Comparison of ENCODE assay signal across 1 cellular context in genomic region chr18:6373187-6373586, GRCh38.
TF ChIP-seq lines count a peak whose summit lies in the region.

No MANE protein-coding gene starts in this region.

TF ChIP-seq in HepG2, 621 proteins besides CTCF, POLR2A, EP300 and RAD21 (continued from another document and continues in another):
- peak; percentile 78 for TF ChIP-seq PAXIP1 (CRISPR knock-in tag; conservative IDR thresholded peaks at IDR 0.05)
- no peak for TF ChIP-seq IRX3 (CRISPR knock-in tag; IDR thresholded peaks at IDR 0.05; ENCODE audit: borderline replicate concordance, low read depth)
- no peak for TF ChIP-seq TFAP4 (IDR thresholded peaks at IDR 0.05; ENCODE audit: borderline replicate concordance, low read depth)
- TF ChIP-seq KLF6 (CRISPR knock-in tag; IDR thresholded peaks at IDR 0.05) = no peak
- TF ChIP-seq STAG1 (CRISPR knock-in tag; IDR thresholded peaks at IDR 0.05) = no peak
- TF ChIP-seq SALL1 (CRISPR knock-in tag; IDR thresholded peaks at IDR 0.05) = peak; percentile 74
- TF ChIP-seq ZFP36 (IDR thresholded peaks at IDR 0.05; ENCODE audit: borderline replicate concordance, low read depth, low read length, partially characterized antibody) = no peak
- no peak for TF ChIP-seq MXD3 (CRISPR knock-in tag; IDR thresholded peaks at IDR 0.05)
- no peak for TF ChIP-seq SSRP1 (CRISPR knock-in tag; IDR thresholded peaks at IDR 0.05)
- no peak for TF ChIP-seq SNAPC2 (CRISPR knock-in tag; IDR thresholded peaks at IDR 0.05)
- TF ChIP-seq CHD4 (IDR thresholded peaks at IDR 0.05; ENCODE audit: borderline replicate concordance, low read length) = no peak
- TF ChIP-seq SP1 (IDR thresholded peaks at IDR 0.05) = no peak
- no peak for TF ChIP-seq SP1 (CRISPR knock-in tag; IDR thresholded peaks at IDR 0.05)
- TF ChIP-seq ZIK1 (CRISPR knock-in tag; IDR thresholded peaks at IDR 0.05; ENCODE audit: borderline replicate concordance, low read depth) = no peak
- no peak for TF ChIP-seq MED13 (CRISPR knock-in tag; IDR thresholded peaks at IDR 0.05)
- TF ChIP-seq RFX5 (IDR thresholded peaks at IDR 0.05; ENCODE audit: low read depth, low read length) = no peak
- TF ChIP-seq ZNF562 (CRISPR knock-in tag; IDR thresholded peaks at IDR 0.05; ENCODE audit: borderline replicate concordance) = no peak
- TF ChIP-seq FOXP4 (CRISPR knock-in tag; IDR thresholded peaks at IDR 0.05) = peak; percentile 51
- TF ChIP-seq ARID3A (IDR thresholded peaks at IDR 0.05; ENCODE audit: low read depth, low read length) = no peak
- no peak for TF ChIP-seq ZFP37 (CRISPR knock-in tag; IDR thresholded peaks at IDR 0.05; ENCODE audit: borderline replicate concordance)
- TF ChIP-seq FOXO1 (CRISPR knock-in tag; IDR thresholded peaks at IDR 0.05) = peak; percentile 50; the same call in 1 of the 2 replicates
- no peak for TF ChIP-seq ZNF569 (CRISPR knock-in tag; IDR thresholded peaks at IDR 0.05; ENCODE audit: borderline replicate concordance)
- TF ChIP-seq POLR2G (IDR thresholded peaks at IDR 0.05; ENCODE audit: low read depth, low read length) = no peak
- no peak for TF ChIP-seq AKAP8 (CRISPR knock-in tag; IDR thresholded peaks at IDR 0.05)
- no peak for TF ChIP-seq PBX3 (CRISPR knock-in tag; IDR thresholded peaks at IDR 0.05; ENCODE audit: borderline replicate concordance)
- no peak for TF ChIP-seq PAWR (CRISPR knock-in tag; IDR thresholded peaks at IDR 0.05; ENCODE audit: borderline replicate concordance)
- peak; percentile 66; the same call in 1 of the 2 replicates for TF ChIP-seq AHDC1 (CRISPR knock-in tag; IDR thresholded peaks at IDR 0.05; ENCODE audit: borderline replicate concordance)
- TF ChIP-seq ZBTB10 (CRISPR knock-in tag; IDR thresholded peaks at IDR 0.05; ENCODE audit: borderline replicate concordance) = no peak
- no peak for TF ChIP-seq ETV6 (CRISPR knock-in tag; conservative IDR thresholded peaks at IDR 0.05)
- no peak for TF ChIP-seq ZNF382 (CRISPR knock-in tag; IDR thresholded peaks at IDR 0.05; ENCODE audit: borderline replicate concordance)
- no peak for TF ChIP-seq SRY (CRISPR knock-in tag; IDR thresholded peaks at IDR 0.05)
- TF ChIP-seq IKZF1 (IDR thresholded peaks at IDR 0.05) = no peak
- no peak for TF ChIP-seq SMARCE1 (IDR thresholded peaks at IDR 0.05; ENCODE audit: borderline replicate concordance)
- TF ChIP-seq MBNL3 (CRISPR knock-in tag; conservative IDR thresholded peaks at IDR 0.05) = no peak
- peak; percentile 60; the same call in 1 of the 2 replicates for TF ChIP-seq HMG20A (CRISPR knock-in tag; IDR thresholded peaks at IDR 0.05; ENCODE audit: borderline replicate concordance)
- 0 out of 2 replicates have a peak, but pooled peaks have one; percentile 37 for TF ChIP-seq ZSCAN22 (CRISPR knock-in tag; IDR thresholded peaks at IDR 0.05)
- TF ChIP-seq ZBTB3 (CRISPR knock-in tag; IDR thresholded peaks at IDR 0.05; ENCODE audit: borderline replicate concordance, low read depth) = no peak
- TF ChIP-seq RFX1 (IDR thresholded peaks at IDR 0.05) = no peak
- TF ChIP-seq ZNF512 (CRISPR knock-in tag; IDR thresholded peaks at IDR 0.05) = no peak
- peak; percentile 82 for TF ChIP-seq HNF4A (CRISPR knock-in tag; IDR thresholded peaks at IDR 0.05)
- TF ChIP-seq ZNF572 (CRISPR knock-in tag; IDR thresholded peaks at IDR 0.05) = no peak
